In genomic region chr2:137888845-137889244, GRCh38 we compare ENCODE assay signal across 8 cellular contexts.
DNase-seq lines count a peak whose midpoint lies in the region; ATAC-seq and FAIRE-seq lines count a peak whose summit lies in the region.

No MANE protein-coding gene starts in this region.

- no peak overlapping the region for H3K27ac Mint-ChIP-seq in stimulated activated effector memory CD8-positive, alpha-beta T cell treated with anti-CD3 and anti-CD28 coated beads, Interleukin-12 subunit alpha, Interleukin-12 subunit beta, amount 100 ng/mL, for 72 hours

- ATAC-seq in HG02938 (IDR thresholded peaks at IDR 0.05; ENCODE audit: unreplicated experiment) (no peak), HG02642 (IDR thresholded peaks at IDR 0.05; ENCODE audit: poor library complexity, unreplicated experiment) (no peak), GM21367 (IDR thresholded peaks at IDR 0.05; ENCODE audit: unreplicated experiment) (no peak)
- ATAC-seq in stimulated activated effector memory CD8-positive, alpha-beta T cell treated with anti-CD3 and anti-CD28 coated beads, Interleukin-12 subunit alpha, Interleukin-12 subunit beta, amount 100 ng/mL, for 72 hours = no peak

- peak; percentile 67 for DNase-seq in DMS 273 (lab: John Stamatoyannopoulos, UW; ENCODE audit: unreplicated experiment)
- DNase-seq in HTR-8/SVneo (ENCODE audit: insufficient read length, low spot score) = peak; percentile 14
- DNase-seq in SW480 (ENCODE audit: low spot score) = peak; percentile 22
- peak; percentile 83 for DNase-seq in islet precursor cell
- DNase-seq in stimulated activated effector memory CD8-positive, alpha-beta T cell treated with anti-CD3 and anti-CD28 coated beads, Interleukin-12 subunit alpha, Interleukin-12 subunit beta, amount 100 ng/mL, for 72 hours (ENCODE audit: low spot score in 2 of 2) = no peak

- H3K4me1 Mint-ChIP-seq in stimulated activated effector memory CD8-positive, alpha-beta T cell treated with anti-CD3 and anti-CD28 coated beads, Interleukin-12 subunit alpha, Interleukin-12 subunit beta, amount 100 ng/mL, for 72 hours = no peaks in the 10 kb centered on the region

- H3K36me3 Mint-ChIP-seq in stimulated activated effector memory CD8-positive, alpha-beta T cell treated with anti-CD3 and anti-CD28 coated beads, Interleukin-12 subunit alpha, Interleukin-12 subunit beta, amount 100 ng/mL, for 72 hours = no peaks in the 10 kb centered on the region

- no peak for FAIRE-seq in HTR-8/SVneo (lab: Jason Lieb, UNC)

- no peaks in the 10 kb centered on the region for H3K9me3 Mint-ChIP-seq in stimulated activated effector memory CD8-positive, alpha-beta T cell treated with anti-CD3 and anti-CD28 coated beads, Interleukin-12 subunit alpha, Interleukin-12 subunit beta, amount 100 ng/mL, for 72 hours

- no peak overlapping the region for H3K4me3 Mint-ChIP-seq in stimulated activated effector memory CD8-positive, alpha-beta T cell treated with anti-CD3 and anti-CD28 coated beads, Interleukin-12 subunit alpha, Interleukin-12 subunit beta, amount 100 ng/mL, for 72 hours

Comparison
In these comparisons a context has a peak if more than half of its experiments do, and no peak if none do; other contexts are left out.
1. DNase-seq: peak in DMS 273 (single experiment), HTR-8/SVneo (single experiment), SW480 (single experiment) and islet precursor cell (single experiment); none in stimulated activated effector memory CD8-positive, alpha-beta T cell treated with anti-CD3 and anti-CD28 coated beads, Interleukin-12 subunit alpha, Interleukin-12 subunit beta, amount 100 ng/mL, for 72 hours (0 of 2).